ENCODE assay signal across 1 cellular context in the genomic region with DNA sequence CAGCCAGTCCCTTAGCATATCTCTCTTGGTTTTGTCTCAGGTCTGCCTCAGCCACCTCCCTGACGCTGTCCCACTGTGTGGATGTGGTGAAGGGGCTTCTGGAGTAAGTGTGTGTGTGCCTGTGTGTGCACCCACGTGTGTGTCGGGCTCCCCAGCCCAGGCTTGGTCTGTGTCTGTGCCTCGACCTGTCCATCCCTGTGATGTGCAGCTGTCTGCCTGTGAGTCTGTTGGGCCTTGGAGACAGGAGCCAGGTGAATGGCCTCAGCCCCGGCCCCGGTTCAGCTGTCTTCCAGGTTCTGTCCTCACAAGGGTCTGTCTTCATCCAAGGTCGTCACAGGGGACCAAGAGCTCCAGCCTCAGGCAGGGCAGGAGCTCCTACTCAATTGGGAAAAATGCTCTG.
TF ChIP-seq lines count a peak whose summit lies in the region.

No MANE protein-coding gene starts in this region.

TF ChIP-seq in H1, 55 proteins besides CTCF, POLR2A, EP300 and RAD21:
- TF ChIP-seq SUZ12 (IDR thresholded peaks at IDR 0.05; ENCODE audit: low read length) (no peak), MAFK (IDR thresholded peaks at IDR 0.05; ENCODE audit: low read depth, low read length) (no peak), JUND (IDR thresholded peaks at IDR 0.05; ENCODE audit: low read length) (no peak), NRF1 (IDR thresholded peaks at IDR 0.05; ENCODE audit: low read depth, low read length) (no peak), TEAD4 (IDR thresholded peaks at IDR 0.05; ENCODE audit: low read depth, low read length) (no peak), RXRA (IDR thresholded peaks at IDR 0.05; ENCODE audit: insufficient read depth, low read depth, low read length) (no peak), CBX8 (IDR thresholded peaks at IDR 0.05; ENCODE audit: borderline replicate concordance, low read depth, low read length) (no peak), CBX5 (IDR thresholded peaks at IDR 0.05; ENCODE audit: low read depth, low read length) (no peak), POU5F1 (IDR thresholded peaks at IDR 0.05; ENCODE audit: low read depth, low read length) (no peak), CHD2 (IDR thresholded peaks at IDR 0.05; ENCODE audit: low read length) (no peak), SP2 (IDR thresholded peaks at IDR 0.05; ENCODE audit: low read length) (no peak), SIRT6 (IDR thresholded peaks at IDR 0.05; ENCODE audit: low read length) (no peak)
